ENCODE assay signal across 29 cellular contexts in genomic region chr7:78441737-78442136, GRCh38.
"Had no signal": no experiment of that assay in that cellular context is flagged by ENCODE, and none has a peak within 500 bp of the region (broad histone marks: within the 10 kb centered on the region; RNA-seq: fewer than 3 reads in every experiment).

No MANE protein-coding gene starts in this region.

- H3K27ac ChIP-seq: adrenal gland, body of pancreas, epithelial cell of prostate, esophagus squamous epithelium, heart right ventricle, left ventricle myocardium inferior, pancreas, prostate gland, skin epidermis, uterus had no signal

- H3K4me3 ChIP-seq: adrenal gland, body of pancreas, esophagus squamous epithelium, heart right ventricle, left ventricle myocardium inferior, pancreas, prostate gland, skin epidermis, uterus had no signal

- H3K27me3 ChIP-seq: adrenal gland, body of pancreas, esophagus squamous epithelium, heart right ventricle, pancreas, uterus had no signal

- FAIRE-seq: colon, endometrium, pancreas had no signal

- H3K9me3 ChIP-seq: adrenal gland, body of pancreas, esophagus squamous epithelium, heart right ventricle, left ventricle myocardium inferior, pancreas, prostate gland, uterus had no signal

- DNase-seq: activated CD4-positive, alpha-beta T cell treated with anti-CD3 and anti-CD28 coated beads for 4 hours; activated CD4-positive, alpha-beta T cell treated with anti-CD3 and anti-CD28 coated beads, Interleukin-2, amount 50 U/mL, for 4 hours; activated effector memory CD4-positive, alpha-beta T cell treated with Interleukin-2 at 50 U/mL for 16 hours; activated naive CD4-positive, alpha-beta T cell treated with anti-CD3 and anti-CD28 coated beads for 36 hours; activated naive CD8-positive, alpha-beta T cell treated with anti-CD3 and anti-CD28 coated beads for 36 hours; adrenal gland; aorta; body of pancreas; dermis blood vessel endothelial cell; effector CD4-positive, alpha-beta T cell; esophagus squamous epithelium; foreskin melanocyte; heart right ventricle; islet precursor cell; left ventricle myocardium inferior; pancreas; retina; stimulated activated CD4-positive, alpha-beta T cell treated with anti-CD3 and anti-CD28 coated beads, Interleukin-12 subunit alpha, Interleukin-12 subunit beta, amount 100 ng/mL, for 4 hours; stimulated activated CD4-positive, alpha-beta T cell treated with anti-CD3 and anti-CD28 coated beads, Interleukin-4, amount 100 ng/mL, for 1 hour; uterus had no signal

- H3K36me3 Mint-ChIP-seq: activated naive CD8-positive, alpha-beta T cell treated with anti-CD3 and anti-CD28 coated beads for 36 hours; type B pancreatic cell had no signal

- ATAC-seq: body of pancreas, heart right ventricle, pancreas, sciatic nerve had no signal

- H3K4me3 Mint-ChIP-seq: activated naive CD4-positive, alpha-beta T cell treated with anti-CD3 and anti-CD28 coated beads for 36 hours; activated naive CD8-positive, alpha-beta T cell treated with anti-CD3 and anti-CD28 coated beads for 36 hours; nephron; stimulated activated naive CD8-positive, alpha-beta T cell treated with anti-CD3 and anti-CD28 coated beads, Interleukin-15, Interleukin-2, amounts not matched to agents 100 ng/mL and 50 ng/mL, for 24 hours; type B pancreatic cell had no signal

- H3K9me3 Mint-ChIP-seq: activated naive CD4-positive, alpha-beta T cell treated with anti-CD3 and anti-CD28 coated beads for 36 hours; activated naive CD8-positive, alpha-beta T cell treated with anti-CD3 and anti-CD28 coated beads for 36 hours; nephron; stimulated activated naive CD8-positive, alpha-beta T cell treated with anti-CD3 and anti-CD28 coated beads, Interleukin-15, Interleukin-2, amounts not matched to agents 100 ng/mL and 50 ng/mL, for 24 hours; type B pancreatic cell had no signal

- H3K36me3 ChIP-seq: adrenal gland, esophagus squamous epithelium, heart right ventricle, left ventricle myocardium inferior, pancreas, prostate gland, uterus had no signal

- H3K4me1 Mint-ChIP-seq: activated naive CD8-positive, alpha-beta T cell treated with anti-CD3 and anti-CD28 coated beads for 36 hours had no signal

- H3K27me3 Mint-ChIP-seq: type B pancreatic cell had no signal

- H3K27ac Mint-ChIP-seq: activated naive CD4-positive, alpha-beta T cell treated with anti-CD3 and anti-CD28 coated beads for 36 hours; activated naive CD8-positive, alpha-beta T cell treated with anti-CD3 and anti-CD28 coated beads for 36 hours; nephron; stimulated activated naive CD8-positive, alpha-beta T cell treated with anti-CD3 and anti-CD28 coated beads, Interleukin-15, Interleukin-2, amounts not matched to agents 100 ng/mL and 50 ng/mL, for 24 hours; type B pancreatic cell had no signal

- H3K4me1 ChIP-seq: adrenal gland, body of pancreas, esophagus squamous epithelium, heart right ventricle, left ventricle myocardium inferior, pancreas, prostate gland, uterus had no signal
